In genomic region chr1:88683516-88683847, GRCh38 we compare ENCODE assay signal across 8 cellular contexts. TPM values are rescaled to one million over a fixed set of nuclear protein-coding genes. Genes with fewer than 3 reads are reported as not detected.
A peak's percentile ranks its signal among the peaks of the same experiment; 100 is the strongest.
DNase-seq lines count a peak whose midpoint lies in the region; ATAC-seq and TF ChIP-seq lines count a peak whose summit lies in the region.

No MANE protein-coding gene starts in this region.

- no peaks in the 10 kb centered on the region for H3K9me3 ChIP-seq in A673 (ENCODE audit: low read depth, low read length, poor library complexity, severe bottlenecking)
- no peaks in the 10 kb centered on the region for H3K9me3 ChIP-seq in T-helper 17 cell (ENCODE audit: control insufficient read depth, low read length, poor library complexity, severe bottlenecking)

- DNase-seq in A673 (ENCODE audit: low spot score) (no peak), T-helper 17 cell (peak in 2 of 3 donors; percentile 13 to 18), astrocyte of the hippocampus (ENCODE audit: low read depth, low spot score) (peak; percentile 71), islet precursor cell (peak; percentile 74), middle frontal gyrus (ENCODE audit: extremely low spot score, low spot score) (no peak)
- DNase-seq in stimulated activated CD4-positive, alpha-beta T cell treated with anti-CD3 and anti-CD28 coated beads, Interleukin-4, amount 100 ng/mL, for 1 hour = peak; percentile 55

- H3K4me3 ChIP-seq in A673 (ENCODE audit: low read depth, low read length, poor library complexity, severe bottlenecking) = peak overlapping the region; percentile 85

- POLR2A ChIA-PET in A673 (lab: Charles Lee; ENCODE audit: low non-redundant PET) = no interaction called here

- peak; percentile 0 for ATAC-seq in GM19025 (IDR thresholded peaks at IDR 0.05; ENCODE audit: low read depth, unreplicated experiment)
- peak; percentile 13 for ATAC-seq in HG03432 (IDR thresholded peaks at IDR 0.05; ENCODE audit: unreplicated experiment)
- peak; percentile 18 for ATAC-seq in T-helper 17 cell

- intact Hi-C loops in A673 (cut with micrococcal nuclease; ENCODE audit: unreplicated experiment) = loop anchor here (5.0 kb wide), 1 partner anchor 209 kb away; the partner anchor contains the start of gene GTF2B

- CTCF ChIA-PET in A673 (lab: Charles Lee) = interaction anchor here (0.7 to 1.3 kb wide), 2 partner anchors 28 kb away, joined by 3 to 5 read pairs; no protein-coding TSS in a partner anchor

- H3K27ac Mint-ChIP-seq in T-helper 17 cell = peak overlapping the region; percentile 98

- H3K27me3 Mint-ChIP-seq in T-helper 17 cell = no peaks in the 10 kb centered on the region

- TSS peak; percentile 93 for BruUV-seq in A673 (replicated peaks; lab: Mats Ljungman, UMichigan)

- TF ChIP-seq CTCF in A673 (conservative IDR thresholded peaks at IDR 0.05; ENCODE audit: low read depth, low read length) = no peak

- peak overlapping the region; percentile 90 for H3K27ac ChIP-seq in A673 (ENCODE audit: low read depth, low read length, poor library complexity, severe bottlenecking)

- H3K4me1 Mint-ChIP-seq in T-helper 17 cell = peaks cover 12% of the 10 kb centered on the region

- H3K36me3 ChIP-seq in A673 (ENCODE audit: insufficient read depth, low read length, poor library complexity, severe bottlenecking) = no peaks in the 10 kb centered on the region

- H3K4me3 Mint-ChIP-seq in T-helper 17 cell = peak overlapping the region; percentile 98

- H3K27me3 ChIP-seq in A673 (replicated peaks; ENCODE audit: insufficient read depth, low read depth, low read length, poor library complexity) = no peaks in the 10 kb centered on the region

- peaks cover 20% of the 10 kb centered on the region for H3K4me1 ChIP-seq in A673 (ENCODE audit: insufficient read depth, low read length, poor library complexity, severe bottlenecking)

- H3K36me3 Mint-ChIP-seq in T-helper 17 cell (ENCODE audit: low read depth) = peaks cover 3% of the 10 kb centered on the region

RNA-seq across cellular contexts. Expression of gene PKN2, which starts 0.6 kb away (rescaled TPM):
- total RNA-seq in A673 (2021) (54.1 and 55.6 TPM in 2 replicates), T-helper 17 cell (10 to 100 TPM; 35.0 to 42.6 TPM)

Comparison
In these comparisons a context has a peak if more than half of its experiments do, and no peak if none do; other contexts are left out.
1. DNase-seq: peak in T-helper 17 cell (2 of 3), astrocyte of the hippocampus (single experiment), islet precursor cell (single experiment) and stimulated activated CD4-positive, alpha-beta T cell treated with anti-CD3 and anti-CD28 coated beads, Interleukin-4, amount 100 ng/mL, for 1 hour (single experiment); none in A673 (single experiment) and middle frontal gyrus (single experiment).
2. Peak in every context shown above with its lines, with median percentiles within 50 percentile points of each other: ATAC-seq.